ENCODE assay signal across 1 cellular context in genomic region chr22:38981659-38982007, GRCh38.
TF ChIP-seq lines count a peak whose summit lies in the region.

No MANE protein-coding gene starts in this region.

TF ChIP-seq in H1, 55 proteins besides CTCF, POLR2A, EP300 and RAD21:
- 0 out of 2 replicates have a peak, but pooled peaks have one; percentile 3 for TF ChIP-seq CREB1 (IDR thresholded peaks at IDR 0.05)
- TF ChIP-seq MAX (IDR thresholded peaks at IDR 0.05): peak; percentile 52
- TF ChIP-seq TAF1 (IDR thresholded peaks at IDR 0.05; ENCODE audit: low read depth, low read length): no peak
- no peak for TF ChIP-seq POLR2AphosphoS5 (IDR thresholded peaks at IDR 0.05; ENCODE audit: low read depth, low read length)
- TF ChIP-seq SP1 (IDR thresholded peaks at IDR 0.05; ENCODE audit: low read depth, low read length): 0 out of 2 replicates have a peak, but pooled peaks have one; percentile 0
